29 cellular contexts compared by ENCODE assay signal in the genomic region with DNA sequence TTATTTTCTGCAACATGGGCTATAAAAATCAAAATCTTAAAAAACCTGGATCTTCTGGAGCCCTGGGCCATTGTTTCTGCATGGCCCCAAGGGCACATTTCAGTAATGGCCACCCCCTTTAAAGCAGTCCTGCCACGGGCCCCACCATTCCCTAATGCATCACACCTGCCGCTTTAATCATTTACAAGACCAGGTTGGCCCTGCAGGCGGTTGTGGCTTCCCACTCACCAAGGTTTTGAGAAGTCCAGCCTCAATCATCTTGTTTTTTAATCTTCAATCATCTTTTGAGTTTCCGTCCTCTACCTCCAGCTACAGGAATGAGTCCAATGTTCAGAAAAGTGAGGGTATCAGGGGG. TPM values are rescaled to one million over a fixed set of nuclear protein-coding genes. Genes with fewer than 3 reads are reported as not detected.
DNase-seq lines count a peak whose midpoint lies in the region; ATAC-seq and TF ChIP-seq lines count a peak whose summit lies in the region.
"Had no signal": no experiment of that assay in that cellular context is flagged by ENCODE, and none has a peak within 500 bp of the region (broad histone marks: within the 10 kb centered on the region; RNA-seq: fewer than 3 reads in every experiment).

No MANE protein-coding gene starts in this region.

- peak overlapping the region; percentile 64 for H2AFZ ChIP-seq in DND-41 (ENCODE audit: low read depth, low read length)
- no peak overlapping the region for H2AFZ ChIP-seq in neuronal stem cell (ENCODE audit: low read length)

- H2BK5ac ChIP-seq in neuronal stem cell (ENCODE audit: low read length) = no peak overlapping the region

- H3K4ac ChIP-seq in neuronal stem cell (ENCODE audit: low read length) = no peak overlapping the region

- no peak overlapping the region for H3K18ac ChIP-seq in neuronal stem cell (ENCODE audit: low read length)

- H3K4me3 Mint-ChIP-seq in activated CD4-positive, alpha-beta T cell treated with anti-CD3 and anti-CD28 coated beads for 36 hours = no peak overlapping the region
- H3K4me3 Mint-ChIP-seq in activated naive CD8-positive, alpha-beta T cell = peak overlapping the region; percentile 85
- H3K4me3 Mint-ChIP-seq: natural killer cell had no signal

- intact Hi-C loops in activated CD4-positive, alpha-beta T cell treated with anti-CD3 and anti-CD28 coated beads for 36 hours (cut with DNase I, micrococcal nuclease) = no loop called here

- H3K4me2 ChIP-seq in DND-41 (ENCODE audit: insufficient read depth, low read length) (peak overlapping the region; percentile 74), neuronal stem cell (ENCODE audit: insufficient read depth, low read length, poor library complexity, severe bottlenecking) (no peak overlapping the region)

- no peaks in the 10 kb centered on the region for H3K27me3 ChIP-seq in DND-41 (ENCODE audit: insufficient read depth, low read length, poor library complexity)
- peaks cover 0 to 24% (median 0%) of the 10 kb centered on the region in 3 experiments for H3K27me3 ChIP-seq in neuronal stem cell (ENCODE audit: control insufficient read depth in 3 of 3, insufficient read depth in 3 of 3, low read depth in 1 of 3, low read length in 3 of 3)
- H3K27me3 ChIP-seq: colonic mucosa, ovary had no signal

- no peak overlapping the region for H2BK15ac ChIP-seq in neuronal stem cell (ENCODE audit: low read length)

- H3K36me3 ChIP-seq in DND-41 (ENCODE audit: insufficient read depth, low read length) (no peaks in the 10 kb centered on the region), neuronal stem cell (replicated peaks in 1 of 2; ENCODE audit: control insufficient read depth in 2 of 2, insufficient read depth in 2 of 2, low read length in 2 of 2) (no peaks in the 10 kb centered on the region)
- H3K36me3 ChIP-seq: colonic mucosa, ovary had no signal

- H2BK120ac ChIP-seq in neuronal stem cell (ENCODE audit: low read depth, low read length) = no peak overlapping the region

- ATAC-seq in activated CD4-positive, alpha-beta T cell treated with anti-CD3 and anti-CD28 coated beads for 36 hours = no peak
- ATAC-seq in DND-41 (ENCODE audit: insufficient read depth, low read depth) = no peak
- ATAC-seq: natural killer cell had no signal

- H3K14ac ChIP-seq in neuronal stem cell (ENCODE audit: low read length) = no peak overlapping the region

- no CpG with 5 or more reads among the region's 4 CpGs for WGBS in neuronal stem cell (ENCODE audit: extremely low coverage in 2 of 2, insufficient read length in 2 of 2, insufficient replicate concordance in 1 of 2), 2 donors

- peak overlapping the region; percentile 69 for H3K9ac ChIP-seq in DND-41 (ENCODE audit: low read depth, low read length)
- no peak overlapping the region for H3K9ac ChIP-seq in neuronal stem cell (ENCODE audit: low read depth, low read length, poor library complexity)

- peaks cover 8% of the 10 kb centered on the region; the same call in 1 of the 2 replicates for H3K79me2 ChIP-seq in DND-41 (ENCODE audit: insufficient read depth, low read length)

- peaks cover 41% of the 10 kb centered on the region for H3K4me1 ChIP-seq in DND-41 (ENCODE audit: insufficient read depth, low read length)
- peaks cover 0 to 1% of the 10 kb centered on the region in 2 donors for H3K4me1 ChIP-seq in neuronal stem cell (ENCODE audit: control insufficient read depth in 2 of 2, insufficient read depth in 1 of 2, low read depth in 1 of 2, low read length in 2 of 2)
- H3K4me1 ChIP-seq: colonic mucosa had no signal

- DNase-seq in activated CD4-positive, alpha-beta T cell treated with anti-CD3 and anti-CD28 coated beads for 36 hours = no peak
- DNase-seq in activated CD4-positive, alpha-beta T cell treated with anti-CD3 and anti-CD28 coated beads for 4 hours = no peak
- DNase-seq in DND-41 (peak; percentile 37), MV-4-11 (lab: John Stamatoyannopoulos, UW) (no peak), neuronal stem cell (ENCODE audit: low spot score) (no peak), ureter (ENCODE audit: low spot score) (no peak)
- peak; percentile 36 for DNase-seq in stimulated activated CD8-positive, alpha-beta memory T cell treated with anti-CD3 and anti-CD28 coated beads, Interleukin-4, amount 100 ng/mL, for 48 hours
- DNase-seq: 8988T; activated CD4-positive, alpha-beta T cell treated with anti-CD3 and anti-CD28 coated beads, Interleukin-2, amount 10 ng/mL, durations not matched to agents 24 days and 14 days; activated naive CD4-positive, alpha-beta T cell; colonic mucosa; DMS153; effector memory CD4-positive, alpha-beta T cell; erythroblast; midbrain; natural killer cell; NCI-H1092; NCI-H1930; NCI-H524 treated with DMSO at 0.1 percent for 48 hours; ovary; retina; SHP77; small intestine had no signal

- peak overlapping the region; percentile 29 for H3K27ac Mint-ChIP-seq in activated CD4-positive, alpha-beta T cell treated with anti-CD3 and anti-CD28 coated beads for 36 hours
- H3K27ac Mint-ChIP-seq in activated naive CD8-positive, alpha-beta T cell = peak overlapping the region; percentile 94
- H3K27ac Mint-ChIP-seq: natural killer cell had no signal

- no peaks in the 10 kb centered on the region for H3K36me3 Mint-ChIP-seq in activated CD4-positive, alpha-beta T cell treated with anti-CD3 and anti-CD28 coated beads for 36 hours (ENCODE audit: low read depth)
- H3K36me3 Mint-ChIP-seq in activated naive CD8-positive, alpha-beta T cell = peaks cover 5% of the 10 kb centered on the region
- H3K36me3 Mint-ChIP-seq: natural killer cell had no signal

- TF ChIP-seq CTCF in DND-41 (IDR thresholded peaks at IDR 0.05; ENCODE audit: borderline replicate concordance, extremely low read depth, low read length, poor library complexity, severe bottlenecking) = no peak

- no peaks in the 10 kb centered on the region for H3K27me3 Mint-ChIP-seq in activated CD4-positive, alpha-beta T cell treated with anti-CD3 and anti-CD28 coated beads for 36 hours
- no peaks in the 10 kb centered on the region for H3K27me3 Mint-ChIP-seq in activated naive CD8-positive, alpha-beta T cell
- H3K27me3 Mint-ChIP-seq: activated CD4-positive, alpha-beta T cell treated with anti-CD3 and anti-CD28 coated beads, Interleukin-2, amount 10 ng/mL, durations not matched to agents 24 days and 14 days had no signal

- H3K79me1 ChIP-seq in neuronal stem cell (ENCODE audit: low read depth, low read length) = no peaks in the 10 kb centered on the region

- H4K91ac ChIP-seq in neuronal stem cell (ENCODE audit: low read depth, low read length, poor library complexity) = no peak overlapping the region

- H3K9me3 ChIP-seq in DND-41 (ENCODE audit: insufficient read depth, low read length, severe bottlenecking) (no peaks in the 10 kb centered on the region), neuronal stem cell (replicated peaks in 1 of 2; ENCODE audit: control insufficient read depth in 2 of 2, insufficient read depth in 1 of 2, low read depth in 1 of 2, low read length in 2 of 2) (no peaks in the 10 kb centered on the region)
- H3K9me3 ChIP-seq: colonic mucosa, ovary had no signal

- no peaks in the 10 kb centered on the region for H4K20me1 ChIP-seq in DND-41 (ENCODE audit: insufficient read depth, low read length)

- no peak overlapping the region for H3K23ac ChIP-seq in neuronal stem cell (ENCODE audit: low read depth, low read length, poor library complexity)

- H3K9me3 Mint-ChIP-seq in activated CD4-positive, alpha-beta T cell treated with anti-CD3 and anti-CD28 coated beads for 36 hours (ENCODE audit: low read depth) = no peaks in the 10 kb centered on the region
- no peaks in the 10 kb centered on the region for H3K9me3 Mint-ChIP-seq in activated naive CD8-positive, alpha-beta T cell (ENCODE audit: low read depth)
- H3K9me3 Mint-ChIP-seq: activated CD4-positive, alpha-beta T cell treated with anti-CD3 and anti-CD28 coated beads, Interleukin-2, amount 10 ng/mL, durations not matched to agents 24 days and 14 days; natural killer cell; T-helper 2 cell treated with Interferon-gamma antibody and Interleukin-4, amounts not matched to agents 5 μg/mL and 100 μg/mL, for 36 hours had no signal

- no peak overlapping the region for H2BK12ac ChIP-seq in neuronal stem cell (ENCODE audit: low read length)

- no peak overlapping the region for H4K8ac ChIP-seq in neuronal stem cell (ENCODE audit: low read depth, low read length)

- H3K27ac ChIP-seq in DND-41 (ENCODE audit: low read length) (peak overlapping the region; percentile 99), neuronal stem cell (replicated peaks; ENCODE audit: low read length) (no peak overlapping the region)
- H3K27ac ChIP-seq: colonic mucosa, ovary, VCaP had no signal

- POLR2A ChIA-PET in activated CD4-positive, alpha-beta T cell treated with anti-CD3 and anti-CD28 coated beads for 36 hours (lab: Charles Lee) = no interaction called here

- peaks cover 14% of the 10 kb centered on the region for H3K4me1 Mint-ChIP-seq in activated CD4-positive, alpha-beta T cell treated with anti-CD3 and anti-CD28 coated beads for 36 hours
- H3K4me1 Mint-ChIP-seq in activated naive CD8-positive, alpha-beta T cell (ENCODE audit: low read depth) = peaks cover 49% of the 10 kb centered on the region

- no peak overlapping the region for H2AK5ac ChIP-seq in neuronal stem cell (ENCODE audit: low read depth, low read length)

- H3K4me3 ChIP-seq in DND-41 (ENCODE audit: low read depth in 1 of 2, low read length in 2 of 2) = peak overlapping the region; percentile 1 to 57; a peak in 3 of 4 replicates
- H3K4me3 ChIP-seq in neuronal stem cell (ENCODE audit: low read length in 2 of 2) = no peak overlapping the region
- H3K4me3 ChIP-seq: colonic mucosa, ovary had no signal

- CTCF ChIA-PET in activated CD4-positive, alpha-beta T cell treated with anti-CD3 and anti-CD28 coated beads for 36 hours (lab: Charles Lee) = interaction anchor here (0.8 to 2.2 kb wide), 7 partner anchors 8 to 450 kb away, joined by 3 to 11 read pairs (median 3); no protein-coding TSS in a partner anchor

RNA-seq across cellular contexts. Expression of a gene that starts 20.3 kb away (rescaled TPM):
- total RNA-seq in activated CD4-positive, alpha-beta T cell treated with anti-CD3 and anti-CD28 coated beads for 36 hours = 100 to 1,000 TPM; 131 to 154 TPM
- 95.7 TPM for polyA plus RNA-seq in neuronal stem cell (2013, experiment 1 of 2)
- 93.0 TPM for polyA plus RNA-seq in neuronal stem cell (2013, experiment 2 of 2)
- 69.1 TPM for total RNA-seq in ureter

RNA-seq across cellular contexts. Expression of a gene that starts 27.4 kb away (rescaled TPM):
- total RNA-seq in activated CD4-positive, alpha-beta T cell treated with anti-CD3 and anti-CD28 coated beads for 36 hours = 10 to 100 TPM; 46.8 to 59.3 TPM
- polyA plus RNA-seq in neuronal stem cell (2013, experiment 1 of 2) = 36.2 TPM
- 33.3 TPM for polyA plus RNA-seq in neuronal stem cell (2013, experiment 2 of 2)
- total RNA-seq in ureter = 110 TPM

RNA-seq across cellular contexts. Expression of a gene that starts 40.0 kb away (rescaled TPM):
- under 1 TPM in 1 of 2 experiments, not detected in 1; 0.61 TPM for total RNA-seq in activated CD4-positive, alpha-beta T cell treated with anti-CD3 and anti-CD28 coated beads for 36 hours
- polyA plus RNA-seq in neuronal stem cell (2013, experiment 1 of 2) = not detected
- not detected for polyA plus RNA-seq in neuronal stem cell (2013, experiment 2 of 2)
- not detected for total RNA-seq in ureter
- total RNA-seq: activated CD4-positive, alpha-beta T cell treated with anti-CD3 and anti-CD28 coated beads, Interleukin-2, amount 10 ng/mL, durations not matched to agents 24 days and 14 days; bronchial epithelial cell; H4; natural killer cell; urinary bladder had no signal
- polyA plus RNA-seq: ovary, urinary bladder had no signal

RNA-seq across cellular contexts. Expression of a gene that starts 41.8 kb away (rescaled TPM):
- 10 to 100 TPM; 14.7 TPM for total RNA-seq in activated CD4-positive, alpha-beta T cell treated with anti-CD3 and anti-CD28 coated beads for 36 hours
- not detected for polyA plus RNA-seq in neuronal stem cell (2013, experiment 1 of 2)
- polyA plus RNA-seq in neuronal stem cell (2013, experiment 2 of 2) = not detected
- 2.9 TPM for total RNA-seq in ureter
- total RNA-seq: bronchial epithelial cell, H4, urinary bladder had no signal

RNA-seq across cellular contexts. Expression of a gene that starts 51.9 kb away (rescaled TPM):
- 1 to 10 TPM; 7.0 to 7.1 TPM for total RNA-seq in activated CD4-positive, alpha-beta T cell treated with anti-CD3 and anti-CD28 coated beads for 36 hours
- polyA plus RNA-seq in neuronal stem cell (2013, experiment 1 of 2) = 1.9 TPM
- 2.0 TPM for polyA plus RNA-seq in neuronal stem cell (2013, experiment 2 of 2)
- 8.7 TPM for total RNA-seq in ureter

Comparison
In these comparisons a context has a peak if more than half of its experiments do, and no peak if none do; other contexts are left out.
1. DNase-seq: peak in DND-41 (single experiment) and stimulated activated CD8-positive, alpha-beta memory T cell treated with anti-CD3 and anti-CD28 coated beads, Interleukin-4, amount 100 ng/mL, for 48 hours (single experiment); none in activated CD4-positive, alpha-beta T cell treated with anti-CD3 and anti-CD28 coated beads for 36 hours (single experiment), activated CD4-positive, alpha-beta T cell treated with anti-CD3 and anti-CD28 coated beads for 4 hours (0 of 2), MV-4-11 (single experiment), neuronal stem cell (single experiment) and ureter (single experiment).
2. H3K4me3 ChIP-seq: peak in DND-41 (2 of 2); none in neuronal stem cell (0 of 2).